ENCODE assay signal across 6 cellular contexts in the genomic region with DNA sequence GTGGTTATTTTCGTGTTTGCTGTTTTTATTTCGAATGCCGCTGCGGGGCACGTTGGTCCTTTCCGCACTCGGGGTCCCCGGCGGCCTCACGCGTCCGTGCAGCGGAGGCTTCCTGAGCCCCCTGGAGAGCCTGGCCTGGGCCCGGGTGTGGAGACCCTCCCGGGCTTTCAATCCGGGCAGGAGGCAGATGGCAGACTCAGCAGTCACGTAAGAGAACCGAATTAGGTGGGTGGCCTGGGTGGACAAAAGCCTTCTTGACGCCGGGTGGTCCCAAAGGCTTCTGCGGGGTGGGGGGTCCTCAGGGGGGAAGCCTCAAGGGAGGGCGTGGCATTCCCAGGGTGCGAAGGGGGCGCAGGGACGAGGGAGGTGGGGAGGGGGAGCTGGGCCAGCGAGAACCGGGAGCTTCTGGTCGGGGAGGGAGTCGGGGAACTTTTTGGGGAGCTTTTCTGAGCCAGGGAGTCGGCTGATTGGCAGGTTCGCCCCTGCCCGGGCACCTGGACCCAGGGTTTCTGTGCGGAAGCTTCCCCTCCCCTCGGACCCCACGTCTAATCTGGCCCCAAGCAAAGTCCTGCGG. TPM values are rescaled to one million over a fixed set of nuclear protein-coding genes. Genes with fewer than 3 reads are reported as not detected.
A peak's percentile ranks its signal among the peaks of the same experiment; 100 is the strongest.
DNase-seq lines count a peak whose midpoint lies in the region; FAIRE-seq and TF ChIP-seq lines count a peak whose summit lies in the region.

No MANE protein-coding gene starts in this region.

- dilution Hi-C loops in keratinocyte (cut with MboI; ENCODE audit: extremely low pct_ligation_motif_present, low sequenced_read_pairs), result no loop called here

- H3K4me1 ChIP-seq in SJCRH30 (peaks cover 20% of the 10 kb centered on the region), keratinocyte (ENCODE audit: control insufficient read depth, extremely low read depth, insufficient read depth, low read length) (peaks cover 18% of the 10 kb centered on the region)

- H3K27ac ChIP-seq in SJCRH30 (peak overlapping the region; percentile 94), keratinocyte (ENCODE audit: control insufficient read depth, insufficient read depth, low read length) (peak overlapping the region; percentile 86)

- H3K79me2 ChIP-seq in keratinocyte (ENCODE audit: control insufficient read depth, insufficient read depth, low read length), result no peaks in the 10 kb centered on the region

- no peak for FAIRE-seq in keratinocyte (lab: Jason Lieb, UNC)

- H3K4me2 ChIP-seq in keratinocyte (ENCODE audit: control insufficient read depth, extremely low read depth, insufficient read depth, low read depth, low read length), result peak overlapping the region; percentile 82

- peak overlapping the region; percentile 91 for H3K9ac ChIP-seq in keratinocyte (ENCODE audit: control insufficient read depth, extremely low read depth, insufficient read depth, low read length)

- no peaks in the 10 kb centered on the region for H3K9me3 ChIP-seq in SJCRH30 (replicated peaks)
- H3K9me3 ChIP-seq in keratinocyte (ENCODE audit: control insufficient read depth, low read depth, low read length), result no peaks in the 10 kb centered on the region

- H3K36me3 ChIP-seq in SJCRH30, result no peaks in the 10 kb centered on the region
- H3K36me3 ChIP-seq in keratinocyte (ENCODE audit: control insufficient read depth in 2 of 2, extremely low read depth in 1 of 2, insufficient read depth in 2 of 2, low read length in 2 of 2), result no peaks in the 10 kb centered on the region

- DNase-seq in ACHN (peak; percentile 29), SJCRH30 (peak; percentile 74 to 79), keratinocyte (ENCODE audit: low read depth, low spot score) (no peak), NCI-H1417 treated with DMSO at 0.1 percent for 48 hours (lab: John Stamatoyannopoulos, UW) (no peak), T-helper 9 cell (no peak), SW 1271 (lab: John Stamatoyannopoulos, UW) (no peak)

- H2AFZ ChIP-seq in keratinocyte (ENCODE audit: control insufficient read depth, low read length), result peak overlapping the region; percentile 6

- in situ Hi-C loops in ACHN (cut with HindIII; ENCODE audit: low pct_ligation_motif_present, low pct_unique_long_range_greater_than_20kb, low sequenced_read_pairs), result no loop called here

- H4K20me1 ChIP-seq in keratinocyte (ENCODE audit: control insufficient read depth, extremely low read depth, insufficient read depth, low read length), result peaks cover 5% of the 10 kb centered on the region

- H3K9me1 ChIP-seq in keratinocyte (ENCODE audit: control insufficient read depth, extremely low read depth, insufficient read depth, low read length), result no peaks in the 10 kb centered on the region

- TF ChIP-seq CTCF in keratinocyte (optimal IDR thresholded peaks at IDR 0.05 in 1 of 3, IDR thresholded peaks at IDR 0.05 in 1 of 3, conservative IDR thresholded peaks at IDR 0.05 in 1 of 3; ENCODE audit: extremely low read depth in 1 of 3, insufficient read depth in 2 of 3, low read length in 3 of 3), result no peak

- H3K27me3 ChIP-seq in SJCRH30 (no peaks in the 10 kb centered on the region), keratinocyte (ENCODE audit: control insufficient read depth, extremely low read depth, insufficient read depth, low read length) (peaks cover 35% of the 10 kb centered on the region)

- H3K4me3 ChIP-seq in SJCRH30 (peak overlapping the region; percentile 70), keratinocyte (ENCODE audit: control insufficient read depth in 2 of 3, extremely low read depth in 1 of 3, insufficient read depth in 2 of 3, low read depth in 1 of 3, low read length in 3 of 3) (peak overlapping the region; percentile 59 to 80 (median 66))

RNA-seq across cellular contexts. Expression of a gene that starts 1.2 kb away (rescaled TPM):
- total RNA-seq in SJCRH30 (2014; rRNA removed; shearing (Covaris generic)), result 15.3 and 15.9 TPM in 2 replicates
- polyA plus RNA-seq in keratinocyte, result 3.0 to 14.7 TPM (median 3.1 TPM) in 3 replicates
- polyA plus RNA-seq in keratinocyte (2011; ENCODE audit: low read depth), result 9.0 TPM
- polyA plus RNA-seq in keratinocyte (2011; cell fraction: cytosol; rRNA removed), result 4.3 and 19.7 TPM in 2 replicates
- 35.8 and 69.8 TPM in 2 replicates for polyA plus RNA-seq in keratinocyte (2011; cell fraction: nucleus; rRNA removed)
- polyA plus RNA-seq in keratinocyte (2012; ENCODE audit: low replicate concordance), result 4.7 and 19.6 TPM in 2 replicates
- 0.35 to 0.79 TPM (median 0.76 TPM) in 3 replicates for polyA minus RNA-seq in keratinocyte
- polyA minus RNA-seq in keratinocyte (2011; cell fraction: cytosol; rRNA and poly(A)+ RNA removed), result 22.4 TPM
- 5.4 and 11.4 TPM in 2 replicates for polyA minus RNA-seq in keratinocyte (2011; cell fraction: nucleus; rRNA and poly(A)+ RNA removed)

RNA-seq across cellular contexts. Expression of a gene that starts 12.2 kb away (rescaled TPM):
- total RNA-seq in SJCRH30 (2014; rRNA removed; shearing (Covaris generic)), result 5.1 and 12.6 TPM in 2 replicates
- 222 to 711 TPM (median 246 TPM) in 3 replicates for polyA plus RNA-seq in keratinocyte
- 26.1 TPM for polyA plus RNA-seq in keratinocyte (2011; ENCODE audit: low read depth)
- polyA plus RNA-seq in keratinocyte (2011; cell fraction: cytosol; rRNA removed), result 145 and 468 TPM in 2 replicates
- polyA plus RNA-seq in keratinocyte (2011; cell fraction: nucleus; rRNA removed), result 104 and 161 TPM in 2 replicates
- polyA plus RNA-seq in keratinocyte (2012; ENCODE audit: low replicate concordance), result 16.6 and 445 TPM in 2 replicates
- 93.8 to 242 TPM (median 129 TPM) in 3 replicates for polyA minus RNA-seq in keratinocyte
- 327 TPM for polyA minus RNA-seq in keratinocyte (2011; cell fraction: cytosol; rRNA and poly(A)+ RNA removed)
- polyA minus RNA-seq in keratinocyte (2011; cell fraction: nucleus; rRNA and poly(A)+ RNA removed), result 62.5 and 82.8 TPM in 2 replicates

RNA-seq across cellular contexts. Expression of a gene that starts 18.8 kb away (rescaled TPM):
- 10.4 and 13.7 TPM in 2 replicates for total RNA-seq in SJCRH30 (2014; rRNA removed; shearing (Covaris generic))
- 72.4 to 128 TPM (median 115 TPM) in 3 replicates for polyA plus RNA-seq in keratinocyte
- 39.1 TPM for polyA plus RNA-seq in keratinocyte (2011; ENCODE audit: low read depth)
- 16.3 and 42.4 TPM in 2 replicates for polyA plus RNA-seq in keratinocyte (2011; cell fraction: cytosol; rRNA removed)
- 502 and 631 TPM in 2 replicates for polyA plus RNA-seq in keratinocyte (2011; cell fraction: nucleus; rRNA removed)
- 81.1 and 250 TPM in 2 replicates for polyA plus RNA-seq in keratinocyte (2012; ENCODE audit: low replicate concordance)
- 138 to 307 TPM (median 166 TPM) in 3 replicates for polyA minus RNA-seq in keratinocyte
- polyA minus RNA-seq in keratinocyte (2011; cell fraction: cytosol; rRNA and poly(A)+ RNA removed), result 279 TPM
- polyA minus RNA-seq in keratinocyte (2011; cell fraction: nucleus; rRNA and poly(A)+ RNA removed), result 641 and 796 TPM in 2 replicates

RNA-seq across cellular contexts. Expression of a gene that starts 19.3 kb away (rescaled TPM):
- 0.13 TPM in 1 of 2 replicates, not detected in the other for total RNA-seq in SJCRH30 (2014; rRNA removed; shearing (Covaris generic))
- polyA plus RNA-seq in keratinocyte, result not detected in 3 replicates
- not detected for polyA plus RNA-seq in keratinocyte (2011; ENCODE audit: low read depth)
- not detected in 2 replicates for polyA plus RNA-seq in keratinocyte (2011; cell fraction: cytosol; rRNA removed)
- polyA plus RNA-seq in keratinocyte (2011; cell fraction: nucleus; rRNA removed), result not detected in 2 replicates
- 6.3 and 8.5 TPM in 2 replicates for polyA plus RNA-seq in keratinocyte (2012; ENCODE audit: low replicate concordance)
- not detected in 3 replicates for polyA minus RNA-seq in keratinocyte
- not detected for polyA minus RNA-seq in keratinocyte (2011; cell fraction: cytosol; rRNA and poly(A)+ RNA removed)
- polyA minus RNA-seq in keratinocyte (2011; cell fraction: nucleus; rRNA and poly(A)+ RNA removed), result not detected in 2 replicates

RNA-seq across cellular contexts. Expression of a gene that starts 34.9 kb away (rescaled TPM):
- total RNA-seq in SJCRH30 (2014; rRNA removed; shearing (Covaris generic)), result 0.04 and 0.05 TPM in 2 replicates
- 2.5 to 4.9 TPM (median 3.8 TPM) in 3 replicates for polyA plus RNA-seq in keratinocyte
- 4.0 TPM for polyA plus RNA-seq in keratinocyte (2011; ENCODE audit: low read depth)
- 1.4 and 4.6 TPM in 2 replicates for polyA plus RNA-seq in keratinocyte (2011; cell fraction: cytosol; rRNA removed)
- polyA plus RNA-seq in keratinocyte (2011; cell fraction: nucleus; rRNA removed), result 14.0 and 25.9 TPM in 2 replicates
- polyA plus RNA-seq in keratinocyte (2012; ENCODE audit: low replicate concordance), result 10.0 and 12.7 TPM in 2 replicates
- 2.1 to 7.9 TPM (median 2.2 TPM) in 3 replicates for polyA minus RNA-seq in keratinocyte
- polyA minus RNA-seq in keratinocyte (2011; cell fraction: cytosol; rRNA and poly(A)+ RNA removed), result 5.8 TPM
- 9.8 and 12.5 TPM in 2 replicates for polyA minus RNA-seq in keratinocyte (2011; cell fraction: nucleus; rRNA and poly(A)+ RNA removed)

Comparison
In these comparisons a context has a peak if more than half of its experiments do, and no peak if none do; other contexts are left out.
1. DNase-seq: peak in ACHN (single experiment) and SJCRH30 (2 of 2); none in keratinocyte (single experiment), NCI-H1417 treated with DMSO at 0.1 percent for 48 hours (single experiment), T-helper 9 cell (single experiment) and SW 1271 (0 of 2).